In genomic region chr22:31923166-31923565, GRCh38 we compare ENCODE assay signal across 12 cellular contexts. TPM values are rescaled to one million over a fixed set of nuclear protein-coding genes. Genes with fewer than 3 reads are reported as not detected.
A peak's percentile ranks its signal among the peaks of the same experiment; 100 is the strongest.
DNase-seq lines count a peak whose midpoint lies in the region; ATAC-seq, FAIRE-seq and TF ChIP-seq lines count a peak whose summit lies in the region.
"Had no signal": no experiment of that assay in that cellular context is flagged by ENCODE, and none has a peak within 500 bp of the region (broad histone marks: within the 10 kb centered on the region; RNA-seq: fewer than 3 reads in every experiment).

No MANE protein-coding gene starts in this region.

- intact Hi-C loops in left ventricle myocardium superior (cut with micrococcal nuclease), result no loop called here

- no peaks in the 10 kb centered on the region for H3K9me3 Mint-ChIP-seq in WTC11

- CTCF ChIA-PET in WTC11 (lab: Charles Lee), result interaction anchor here (0.5 kb wide), 1 partner anchor 182 kb away, joined by 3 read pairs; no protein-coding TSS in a partner anchor

- H3K4me1 Mint-ChIP-seq in WTC11, result no peaks in the 10 kb centered on the region

- no peaks in the 10 kb centered on the region for H3K27me3 Mint-ChIP-seq in WTC11 (ENCODE audit: low read depth)

- no peak overlapping the region for H3K4me3 Mint-ChIP-seq in WTC11

- ATAC-seq in left ventricle myocardium superior, result peak; percentile 68
- ATAC-seq in WTC11, result no peak
- no peak for ATAC-seq in HG03025 (IDR thresholded peaks at IDR 0.05; ENCODE audit: low FRiP score, unreplicated experiment)

- DNase-seq in Kasumi-1 (lab: John Stamatoyannopoulos, UW) (peak; percentile 50 to 66), UCSD-AML1 (lab: John Stamatoyannopoulos, UW; ENCODE audit: unreplicated experiment) (peak; percentile 61), left ventricle myocardium superior (no peak), putamen (ENCODE audit: low spot score) (peak; percentile 58), WTC11 (ENCODE audit: low spot score) (no peak), RCC 7860 (ENCODE audit: low spot score) (no peak), NCI-H82 treated with DMSO at 0.1 percent for 48 hours (lab: John Stamatoyannopoulos, UW; ENCODE audit: unreplicated experiment) (no peak)
- DNase-seq: activated CD4-positive, alpha-beta T cell treated with anti-CD3 and anti-CD28 coated beads for 1 hour; NCI-H2227 treated with DMSO at 0.1 percent for 48 hours; SHP77 treated with DMSO at 0.1 percent for 48 hours had no signal

- TF ChIP-seq CTCF in WTC11 (IDR thresholded peaks at IDR 0.05), result no peak

- H3K27ac Mint-ChIP-seq in WTC11, result no peak overlapping the region

- no peak for FAIRE-seq in RCC 7860 (lab: Jason Lieb, UNC)
- FAIRE-seq: G401.6 had no signal

- POLR2A ChIA-PET in WTC11 (lab: Charles Lee), result no interaction called here

- H3K36me3 Mint-ChIP-seq in WTC11, result no peaks in the 10 kb centered on the region

TF ChIP-seq in WTC11, 78 proteins besides CTCF, POLR2A, EP300 and RAD21:
- TF ChIP-seq TCF7 (CRISPR knock-in tag; IDR thresholded peaks at IDR 0.05; ENCODE audit: low read depth) (no peak), ZNF219 (CRISPR knock-in tag; IDR thresholded peaks at IDR 0.05; ENCODE audit: borderline replicate concordance) (no peak), RELA (CRISPR knock-in tag; IDR thresholded peaks at IDR 0.05; ENCODE audit: borderline replicate concordance) (no peak), OVOL2 (CRISPR knock-in tag; IDR thresholded peaks at IDR 0.05; ENCODE audit: borderline replicate concordance) (no peak)

RNA-seq across cellular contexts. Expression of gene YWHAH, which starts 21.2 kb away (rescaled TPM):
- total RNA-seq in left ventricle myocardium superior, result 60.4 TPM
- 190 to 205 TPM (median 203 TPM) in 3 replicates for total RNA-seq in WTC11 (2021)

Comparison
In these comparisons a context has a peak if more than half of its experiments do, and no peak if none do; other contexts are left out.
1. DNase-seq: peak in Kasumi-1 (2 of 2), UCSD-AML1 (single experiment) and putamen (single experiment); none in left ventricle myocardium superior (single experiment), WTC11 (single experiment), RCC 7860 (single experiment) and NCI-H82 treated with DMSO at 0.1 percent for 48 hours (single experiment).